1 cellular context compared by ENCODE assay signal in the genomic region with DNA sequence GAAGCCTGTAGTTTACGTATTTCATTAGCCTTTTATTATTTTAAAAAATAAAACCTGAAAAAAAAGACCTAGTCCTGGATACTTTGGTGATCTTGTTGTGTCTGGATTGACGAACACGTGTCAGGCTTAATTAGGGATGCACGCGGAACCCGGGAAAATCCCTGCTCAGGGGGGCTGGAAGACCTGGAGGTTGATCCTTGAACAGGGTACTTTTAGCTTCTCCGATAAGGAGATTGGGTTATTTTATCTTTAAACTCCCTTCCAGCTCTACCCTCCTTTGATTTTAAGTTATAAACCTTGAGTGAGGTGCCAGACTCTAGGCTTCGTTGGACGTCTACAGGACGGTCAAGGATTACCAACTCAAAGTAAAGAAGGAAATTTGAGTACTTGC.
TF ChIP-seq lines count a peak whose summit lies in the region.

No MANE protein-coding gene starts in this region.

TF ChIP-seq in HEK293, 187 proteins besides CTCF, POLR2A, EP300 and RAD21 (continued from another document):
- no peak for TF ChIP-seq KLF17 (tag by site-specific recombination; IDR thresholded peaks at IDR 0.05)
- TF ChIP-seq, protein P1, sequence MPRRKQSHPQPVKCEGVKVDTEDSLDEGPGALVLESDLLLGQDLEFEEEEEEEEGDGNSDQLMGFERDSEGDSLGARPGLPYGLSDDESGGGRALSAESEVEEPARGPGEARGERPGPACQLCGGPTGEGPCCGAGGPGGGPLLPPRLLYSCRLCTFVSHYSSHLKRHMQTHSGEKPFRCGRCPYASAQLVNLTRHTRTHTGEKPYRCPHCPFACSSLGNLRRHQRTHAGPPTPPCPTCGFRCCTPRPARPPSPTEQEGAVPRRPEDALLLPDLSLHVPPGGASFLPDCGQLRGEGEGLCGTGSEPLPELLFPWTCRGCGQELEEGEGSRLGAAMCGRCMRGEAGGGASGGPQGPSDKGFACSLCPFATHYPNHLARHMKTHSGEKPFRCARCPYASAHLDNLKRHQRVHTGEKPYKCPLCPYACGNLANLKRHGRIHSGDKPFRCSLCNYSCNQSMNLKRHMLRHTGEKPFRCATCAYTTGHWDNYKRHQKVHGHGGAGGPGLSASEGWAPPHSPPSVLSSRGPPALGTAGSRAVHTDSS (tag by site-specific recombination; IDR thresholded peaks at IDR 0.05), result no peak
- TF ChIP-seq ZNF777 (tag by site-specific recombination; IDR thresholded peaks at IDR 0.05; ENCODE audit: borderline replicate concordance), result 0 out of 2 replicates have a peak, but pooled peaks have one; percentile 39
- TF ChIP-seq ZNF121 (tag by site-specific recombination; IDR thresholded peaks at IDR 0.05), result no peak
- peak; percentile 46 for TF ChIP-seq SETDB1 (IDR thresholded peaks at IDR 0.05; ENCODE audit: insufficient read length, low read length)
- TF ChIP-seq, protein P2, sequence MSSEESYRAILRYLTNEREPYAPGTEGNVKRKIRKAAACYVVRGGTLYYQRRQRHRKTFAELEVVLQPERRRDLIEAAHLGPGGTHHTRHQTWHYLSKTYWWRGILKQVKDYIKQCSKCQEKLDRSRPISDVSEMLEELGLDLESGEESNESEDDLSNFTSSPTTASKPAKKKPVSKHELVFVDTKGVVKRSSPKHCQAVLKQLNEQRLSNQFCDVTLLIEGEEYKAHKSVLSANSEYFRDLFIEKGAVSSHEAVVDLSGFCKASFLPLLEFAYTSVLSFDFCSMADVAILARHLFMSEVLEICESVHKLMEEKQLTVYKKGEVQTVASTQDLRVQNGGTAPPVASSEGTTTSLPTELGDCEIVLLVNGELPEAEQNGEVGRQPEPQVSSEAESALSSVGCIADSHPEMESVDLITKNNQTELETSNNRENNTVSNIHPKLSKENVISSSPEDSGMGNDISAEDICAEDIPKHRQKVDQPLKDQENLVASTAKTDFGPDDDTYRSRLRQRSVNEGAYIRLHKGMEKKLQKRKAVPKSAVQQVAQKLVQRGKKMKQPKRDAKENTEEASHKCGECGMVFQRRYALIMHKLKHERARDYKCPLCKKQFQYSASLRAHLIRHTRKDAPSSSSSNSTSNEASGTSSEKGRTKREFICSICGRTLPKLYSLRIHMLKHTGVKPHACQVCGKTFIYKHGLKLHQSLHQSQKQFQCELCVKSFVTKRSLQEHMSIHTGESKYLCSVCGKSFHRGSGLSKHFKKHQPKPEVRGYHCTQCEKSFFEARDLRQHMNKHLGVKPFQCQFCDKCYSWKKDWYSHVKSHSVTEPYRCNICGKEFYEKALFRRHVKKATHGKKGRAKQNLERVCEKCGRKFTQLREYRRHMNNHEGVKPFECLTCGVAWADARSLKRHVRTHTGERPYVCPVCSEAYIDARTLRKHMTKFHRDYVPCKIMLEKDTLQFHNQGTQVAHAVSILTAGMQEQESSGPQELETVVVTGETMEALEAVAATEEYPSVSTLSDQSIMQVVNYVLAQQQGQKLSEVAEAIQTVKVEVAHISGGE (tag by site-specific recombination; conservative IDR thresholded peaks at IDR 0.05; ENCODE audit: low read depth), result no peak
- TF ChIP-seq MYNN (tag by site-specific recombination; IDR thresholded peaks at IDR 0.05; ENCODE audit: borderline replicate concordance), result no peak
- no peak for TF ChIP-seq ZNF146 (tag by site-specific recombination; IDR thresholded peaks at IDR 0.05)
- no peak for TF ChIP-seq ZNF677 (tag by site-specific recombination; IDR thresholded peaks at IDR 0.05)
